16 cellular contexts compared by ENCODE assay signal in the genomic region with DNA sequence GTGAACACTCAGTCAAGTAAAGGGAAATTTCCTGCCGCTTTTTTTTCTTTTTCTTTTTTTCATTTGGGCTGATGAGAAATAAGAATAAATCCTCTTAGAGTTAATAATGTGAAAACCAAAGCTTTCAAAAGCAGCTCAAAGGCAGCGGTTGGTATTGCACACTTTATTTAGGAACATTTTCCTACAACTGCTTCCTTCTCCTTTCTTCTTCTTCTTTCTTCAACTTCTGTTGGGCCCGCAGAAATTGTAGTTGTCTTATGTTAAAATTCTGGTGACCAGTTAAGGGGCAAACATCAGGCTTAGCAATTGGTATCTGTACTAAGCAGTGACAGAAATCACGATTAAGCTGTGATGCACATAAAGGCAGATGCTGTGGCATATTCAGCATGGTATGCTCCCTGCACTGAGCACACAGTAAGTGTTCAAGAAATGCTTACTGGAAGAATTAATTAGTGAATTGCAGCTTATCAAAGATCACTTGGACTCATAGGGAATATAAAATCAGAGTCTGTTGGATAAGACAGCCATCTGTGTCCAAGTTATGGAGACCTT.
DNase-seq lines count a peak whose midpoint lies in the region; TF ChIP-seq lines count a peak whose summit lies in the region.
"Had no signal": no experiment of that assay in that cellular context is flagged by ENCODE, and none has a peak within 500 bp of the region (broad histone marks: within the 10 kb centered on the region; RNA-seq: fewer than 3 reads in every experiment).

No MANE protein-coding gene starts in this region.

- H3K27ac Mint-ChIP-seq in activated CD4-positive, alpha-beta T cell treated with anti-CD3 and anti-CD28 coated beads, Interleukin-2, amount 10 ng/mL, durations not matched to agents 24 days and 14 days = peak overlapping the region; percentile 83
- H3K27ac Mint-ChIP-seq in nephron = peak overlapping the region; percentile 76 to 89 (median 84)
- H3K27ac Mint-ChIP-seq: effector memory CD8-positive, alpha-beta T cell had no signal

- intact Hi-C loops in activated CD4-positive, alpha-beta T cell treated with anti-CD3 and anti-CD28 coated beads, Interleukin-2, amount 10 ng/mL, durations not matched to agents 24 days and 14 days (cut with micrococcal nuclease) = loop anchor here (1.0 to 5.0 kb wide), 5 partner anchors 9 to 152 kb away; no protein-coding TSS in a partner anchor

- H3K36me3 ChIP-seq in WERI-Rb-1 = no peaks in the 10 kb centered on the region
- H3K36me3 ChIP-seq: brain microvascular endothelial cell, vagina had no signal

- no peak for TF ChIP-seq CTCF in WERI-Rb-1 (IDR thresholded peaks at IDR 0.05; ENCODE audit: low read depth, low read length)
- no peak for TF ChIP-seq CTCF in nephron (IDR thresholded peaks at IDR 0.05; ENCODE audit: unreplicated experiment in 3 of 3)

- H3K9me3 ChIP-seq in WERI-Rb-1 (ENCODE audit: severe bottlenecking) = no peaks in the 10 kb centered on the region
- H3K9me3 ChIP-seq: vagina had no signal

- in situ Hi-C loops in KBM-7 (cut with MboI; ENCODE audit: low pct_unique_long_range_greater_than_20kb, low sequenced_read_pairs) = no loop called here

- no peaks in the 10 kb centered on the region for H3K9me3 Mint-ChIP-seq in activated CD4-positive, alpha-beta T cell treated with anti-CD3 and anti-CD28 coated beads, Interleukin-2, amount 10 ng/mL, durations not matched to agents 24 days and 14 days
- H3K9me3 Mint-ChIP-seq in nephron = no peaks in the 10 kb centered on the region
- H3K9me3 Mint-ChIP-seq: effector memory CD8-positive, alpha-beta T cell had no signal

- H3K27ac ChIP-seq in WERI-Rb-1 = peak overlapping the region; percentile 80
- H3K27ac ChIP-seq: brain microvascular endothelial cell, vagina had no signal

- H3K4me3 ChIP-seq in WERI-Rb-1 (ENCODE audit: low read depth, low read length) = no peak overlapping the region
- H3K4me3 ChIP-seq: vagina had no signal

- no peak overlapping the region for H3K4me3 Mint-ChIP-seq in activated CD4-positive, alpha-beta T cell treated with anti-CD3 and anti-CD28 coated beads, Interleukin-2, amount 10 ng/mL, durations not matched to agents 24 days and 14 days
- H3K4me3 Mint-ChIP-seq in nephron = no peak overlapping the region
- H3K4me3 Mint-ChIP-seq: effector memory CD8-positive, alpha-beta T cell had no signal

- no peaks in the 10 kb centered on the region for H3K27me3 Mint-ChIP-seq in activated CD4-positive, alpha-beta T cell treated with anti-CD3 and anti-CD28 coated beads, Interleukin-2, amount 10 ng/mL, durations not matched to agents 24 days and 14 days
- no peaks in the 10 kb centered on the region for H3K27me3 Mint-ChIP-seq in nephron (ENCODE audit: low read depth)
- H3K27me3 Mint-ChIP-seq: effector memory CD8-positive, alpha-beta T cell had no signal

- peaks cover 6% of the 10 kb centered on the region for H3K36me3 Mint-ChIP-seq in activated CD4-positive, alpha-beta T cell treated with anti-CD3 and anti-CD28 coated beads, Interleukin-2, amount 10 ng/mL, durations not matched to agents 24 days and 14 days (ENCODE audit: low read depth)
- H3K36me3 Mint-ChIP-seq in nephron (ENCODE audit: low read depth) = no peaks in the 10 kb centered on the region

- no peaks in the 10 kb centered on the region for H3K27me3 ChIP-seq in WERI-Rb-1 (ENCODE audit: insufficient read depth, low read depth, severe bottlenecking)
- H3K27me3 ChIP-seq: brain microvascular endothelial cell, vagina had no signal

- DNase-seq in activated CD4-positive, alpha-beta T cell treated with anti-CD3 and anti-CD28 coated beads, Interleukin-2, amount 10 ng/mL, durations not matched to agents 24 days and 14 days = peak; percentile 58
- no peak for DNase-seq in activated CD4-positive, alpha-beta T cell treated with anti-CD3 and anti-CD28 coated beads, Interleukin-2, amount 50 U/mL, for 1 hour
- peak; percentile 59 for DNase-seq in KBM-7
- DNase-seq in WERI-Rb-1 = no peak
- no peak for DNase-seq in DMS153 treated with DMSO at 0.1 percent for 48 hours (lab: John Stamatoyannopoulos, UW; ENCODE audit: unreplicated experiment)
- no peak for DNase-seq in iPS-NIHi11 (ENCODE audit: low spot score)
- DNase-seq in foreskin melanocyte = no peak
- DNase-seq: activated CD8-positive, alpha-beta memory T cell treated with anti-CD3 and anti-CD28 coated beads, Interleukin-2, amount 50 U/mL, for 4 hours; brain microvascular endothelial cell; effector memory CD8-positive, alpha-beta T cell; foreskin fibroblast; NCI-H345; stimulated activated CD4-positive, alpha-beta T cell treated with anti-CD3 and anti-CD28 coated beads, Interleukin-2, amount 100 ng/mL, for 48 hours; T-helper 9 cell had no signal

- H3K4me1 Mint-ChIP-seq in activated CD4-positive, alpha-beta T cell treated with anti-CD3 and anti-CD28 coated beads, Interleukin-2, amount 10 ng/mL, durations not matched to agents 24 days and 14 days = peaks cover 37% of the 10 kb centered on the region
- H3K4me1 Mint-ChIP-seq in nephron = peaks cover 25% of the 10 kb centered on the region

Comparison
In these comparisons a context has a peak if more than half of its experiments do, and no peak if none do; other contexts are left out.
1. DNase-seq: peak in activated CD4-positive, alpha-beta T cell treated with anti-CD3 and anti-CD28 coated beads, Interleukin-2, amount 10 ng/mL, durations not matched to agents 24 days and 14 days (single experiment) and KBM-7 (single experiment); none in activated CD4-positive, alpha-beta T cell treated with anti-CD3 and anti-CD28 coated beads, Interleukin-2, amount 50 U/mL, for 1 hour (single experiment), WERI-Rb-1 (single experiment), DMS153 treated with DMSO at 0.1 percent for 48 hours (single experiment), iPS-NIHi11 (single experiment) and foreskin melanocyte (single experiment).